8 cellular contexts compared by ENCODE assay signal in the genomic region with DNA sequence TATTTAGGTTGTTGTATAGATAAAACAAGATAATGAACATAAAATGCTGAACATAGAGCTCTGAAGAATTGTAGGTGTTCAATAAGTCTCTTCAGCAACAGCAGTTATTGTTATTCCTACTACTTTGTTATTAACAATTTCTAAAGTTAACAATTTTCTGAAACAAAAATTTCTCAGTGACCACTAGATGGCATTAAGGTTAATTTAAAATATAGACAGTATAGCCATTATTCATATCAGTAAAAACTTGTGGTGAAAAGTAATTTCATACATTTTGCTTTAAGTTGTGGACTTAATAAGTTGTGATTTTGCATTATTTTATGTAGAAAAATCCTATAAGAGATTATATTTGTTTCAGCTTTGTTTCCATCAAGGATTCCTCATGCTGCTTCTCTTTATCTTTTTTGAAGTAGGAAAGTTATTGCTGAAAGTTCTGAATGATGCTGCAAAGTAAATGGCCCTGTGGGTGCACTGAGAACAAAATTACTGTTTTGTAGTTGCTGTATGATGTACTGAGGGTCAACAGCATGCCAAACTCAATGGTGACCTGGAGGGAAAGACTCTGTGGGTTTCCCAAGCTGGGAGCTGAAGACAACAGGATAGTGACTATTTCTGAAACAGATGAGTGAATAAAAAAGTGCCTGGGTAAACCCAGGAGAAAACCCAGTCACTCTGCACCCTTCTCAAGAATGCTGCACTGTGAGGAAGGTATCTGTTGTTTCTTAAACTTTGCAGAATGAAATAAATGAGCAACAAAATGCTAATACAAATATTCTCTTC.
DNase-seq lines count a peak whose midpoint lies in the region; ATAC-seq and TF ChIP-seq lines count a peak whose summit lies in the region.

No MANE protein-coding gene starts in this region.

- H3K27ac ChIP-seq in lower lobe of right lung: no peak overlapping the region
- no peak overlapping the region for H3K27ac ChIP-seq in substantia nigra (ENCODE audit: low read depth, low read length, poor library complexity, severe bottlenecking)
- H3K27ac ChIP-seq in left lung: no peak overlapping the region

- H3K9me3 ChIP-seq in lower lobe of right lung: no peaks in the 10 kb centered on the region
- H3K9me3 ChIP-seq in left lung: no peaks in the 10 kb centered on the region

- no peaks in the 10 kb centered on the region for H3K27me3 ChIP-seq in lower lobe of right lung (ENCODE audit: low read depth)
- no peaks in the 10 kb centered on the region for H3K27me3 ChIP-seq in left lung

- peak; percentile 30; the same call in 1 of the 3 replicates for ATAC-seq in SK-N-SH treated with all-trans-retinoic acid at 6 μM for 48 hours
- no peak for ATAC-seq in lower lobe of right lung
- ATAC-seq in GM18517 (IDR thresholded peaks at IDR 0.05; ENCODE audit: unreplicated experiment): no peak
- no peak for ATAC-seq in HG02938 (IDR thresholded peaks at IDR 0.05; ENCODE audit: unreplicated experiment)
- ATAC-seq in left lung: no peak

- H3K4me1 ChIP-seq in lower lobe of right lung: no peaks in the 10 kb centered on the region
- no peaks in the 10 kb centered on the region for H3K4me1 ChIP-seq in left lung

- DNase-seq in CD1c-positive myeloid dendritic cell (ENCODE audit: extremely low spot score): peak; percentile 5
- DNase-seq in GM20000 (ENCODE audit: low spot score): peak; percentile 25
- no peak for DNase-seq in lower lobe of right lung
- DNase-seq in substantia nigra (lab: John Stamatoyannopoulos, UW): no peak
- DNase-seq in left lung: no peak

- no peak overlapping the region for H3K4me3 ChIP-seq in lower lobe of right lung
- H3K4me3 ChIP-seq in left lung: no peak overlapping the region

- TF ChIP-seq CTCF in GM20000 (IDR thresholded peaks at IDR 0.05; ENCODE audit: extremely low read depth, missing control alignments) (no peak), lower lobe of right lung (IDR thresholded peaks at IDR 0.05) (peak; percentile 31), left lung (IDR thresholded peaks at IDR 0.05) (peak in 1 of 2 donors; percentile 40)

- H3K36me3 ChIP-seq in lower lobe of right lung (no peaks in the 10 kb centered on the region), left lung (no peaks in the 10 kb centered on the region)

- intact Hi-C loops in lower lobe of right lung (cut with DNase I): no loop called here
- intact Hi-C loops in left lung (cut with DNase I): no loop called here

TF ChIP-seq in SK-N-SH treated with all-trans-retinoic acid at 6 μM for 48 hours, 23 proteins besides CTCF, POLR2A, EP300 and RAD21:
- TF ChIP-seq OSR1 (CRISPR knock-in tag; IDR thresholded peaks at IDR 0.05) (no peak), ZFP30 (CRISPR knock-in tag; IDR thresholded peaks at IDR 0.05) (no peak), ZNF70 (CRISPR knock-in tag; IDR thresholded peaks at IDR 0.05) (no peak), RARB (CRISPR knock-in tag; IDR thresholded peaks at IDR 0.05) (no peak), ZNF8 (CRISPR knock-in tag; IDR thresholded peaks at IDR 0.05) (no peak), CREB5 (CRISPR knock-in tag; IDR thresholded peaks at IDR 0.05; ENCODE audit: low read depth) (no peak), PPARA (CRISPR knock-in tag; IDR thresholded peaks at IDR 0.05; ENCODE audit: borderline replicate concordance) (no peak), BACH2 (CRISPR knock-in tag; IDR thresholded peaks at IDR 0.05; ENCODE audit: borderline replicate concordance) (no peak), ZC3H10 (CRISPR knock-in tag; IDR thresholded peaks at IDR 0.05) (no peak), GLIS3 (CRISPR knock-in tag; IDR thresholded peaks at IDR 0.05) (no peak), ZNF565 (CRISPR knock-in tag; conservative IDR thresholded peaks at IDR 0.05; ENCODE audit: low read depth) (no peak), TOX (CRISPR knock-in tag; IDR thresholded peaks at IDR 0.05; ENCODE audit: borderline replicate concordance) (no peak), POU6F1 (CRISPR knock-in tag; IDR thresholded peaks at IDR 0.05; ENCODE audit: borderline replicate concordance, low read depth) (no peak), SNAI2 (CRISPR knock-in tag; IDR thresholded peaks at IDR 0.05) (no peak), CSDC2 (CRISPR knock-in tag; IDR thresholded peaks at IDR 0.05) (no peak)
- TF ChIP-seq, protein P1, sequence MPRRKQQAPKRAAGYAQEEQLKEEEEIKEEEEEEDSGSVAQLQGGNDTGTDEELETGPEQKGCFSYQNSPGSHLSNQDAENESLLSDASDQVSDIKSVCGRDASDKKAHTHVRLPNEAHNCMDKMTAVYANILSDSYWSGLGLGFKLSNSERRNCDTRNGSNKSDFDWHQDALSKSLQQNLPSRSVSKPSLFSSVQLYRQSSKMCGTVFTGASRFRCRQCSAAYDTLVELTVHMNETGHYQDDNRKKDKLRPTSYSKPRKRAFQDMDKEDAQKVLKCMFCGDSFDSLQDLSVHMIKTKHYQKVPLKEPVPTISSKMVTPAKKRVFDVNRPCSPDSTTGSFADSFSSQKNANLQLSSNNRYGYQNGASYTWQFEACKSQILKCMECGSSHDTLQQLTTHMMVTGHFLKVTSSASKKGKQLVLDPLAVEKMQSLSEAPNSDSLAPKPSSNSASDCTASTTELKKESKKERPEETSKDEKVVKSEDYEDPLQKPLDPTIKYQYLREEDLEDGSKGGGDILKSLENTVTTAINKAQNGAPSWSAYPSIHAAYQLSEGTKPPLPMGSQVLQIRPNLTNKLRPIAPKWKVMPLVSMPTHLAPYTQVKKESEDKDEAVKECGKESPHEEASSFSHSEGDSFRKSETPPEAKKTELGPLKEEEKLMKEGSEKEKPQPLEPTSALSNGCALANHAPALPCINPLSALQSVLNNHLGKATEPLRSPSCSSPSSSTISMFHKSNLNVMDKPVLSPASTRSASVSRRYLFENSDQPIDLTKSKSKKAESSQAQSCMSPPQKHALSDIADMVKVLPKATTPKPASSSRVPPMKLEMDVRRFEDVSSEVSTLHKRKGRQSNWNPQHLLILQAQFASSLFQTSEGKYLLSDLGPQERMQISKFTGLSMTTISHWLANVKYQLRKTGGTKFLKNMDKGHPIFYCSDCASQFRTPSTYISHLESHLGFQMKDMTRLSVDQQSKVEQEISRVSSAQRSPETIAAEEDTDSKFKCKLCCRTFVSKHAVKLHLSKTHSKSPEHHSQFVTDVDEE (CRISPR knock-in tag; IDR thresholded peaks at IDR 0.05): no peak

Comparison
In these comparisons a context has a peak if more than half of its experiments do, and no peak if none do; other contexts are left out.
1. DNase-seq: peak in CD1c-positive myeloid dendritic cell (single experiment) and GM20000 (single experiment); none in lower lobe of right lung (single experiment), substantia nigra (0 of 49) and left lung (0 of 2).